In the genomic region with DNA sequence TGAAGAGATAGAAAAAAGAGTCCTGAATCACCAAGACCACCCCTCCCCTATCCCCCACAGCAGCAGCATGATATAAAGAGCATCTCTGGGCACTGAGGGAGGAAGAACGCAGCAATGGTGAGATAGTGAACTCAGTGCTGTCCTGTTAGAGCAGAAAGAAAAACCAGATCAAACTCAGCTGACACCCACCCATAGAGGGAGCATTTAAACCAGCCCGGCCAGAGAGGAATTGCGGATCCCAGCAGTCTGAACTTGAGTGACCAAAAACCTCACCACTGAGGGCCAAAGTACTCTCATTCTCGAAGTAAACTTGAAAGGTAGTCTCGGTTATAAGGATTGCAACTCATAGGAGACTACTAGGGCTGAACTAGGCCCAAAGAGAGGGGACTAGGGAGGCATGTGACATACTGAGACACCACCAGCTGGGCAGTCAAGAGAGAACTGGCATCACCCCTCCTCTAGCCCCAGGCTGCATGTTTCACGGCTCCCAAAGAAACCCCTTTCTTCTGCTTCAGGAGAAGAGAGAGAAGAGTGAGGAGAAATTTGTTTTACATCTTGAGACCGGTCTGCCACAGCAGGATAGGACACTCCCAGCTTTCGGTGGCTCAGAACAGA, we compare ENCODE assay signal across 37 cellular contexts. TPM values are rescaled to one million over a fixed set of nuclear protein-coding genes. Genes with fewer than 3 reads are reported as not detected.
DNase-seq lines count a peak whose midpoint lies in the region; ATAC-seq, FAIRE-seq and TF ChIP-seq lines count a peak whose summit lies in the region.
"Had no signal": no experiment of that assay in that cellular context is flagged by ENCODE, and none has a peak within 500 bp of the region (broad histone marks: within the 10 kb centered on the region; RNA-seq: fewer than 3 reads in every experiment).

No MANE protein-coding gene starts in this region.

- H3K4me1 ChIP-seq in left ventricle myocardium inferior = no peaks in the 10 kb centered on the region
- H3K4me1 ChIP-seq in right cardiac atrium (ENCODE audit: control insufficient read depth, insufficient read depth, low read length) = no peaks in the 10 kb centered on the region
- H3K4me1 ChIP-seq: gastroesophageal sphincter, pancreas, right atrium auricular region, uterus had no signal

- TF ChIP-seq CTCF in left ventricle myocardium inferior (IDR thresholded peaks at IDR 0.05; ENCODE audit: borderline replicate concordance) = peak; percentile 10
- no peak for TF ChIP-seq CTCF in bronchial epithelial cell (IDR thresholded peaks at IDR 0.05; ENCODE audit: insufficient read depth, low read length, severe bottlenecking)

- no peak for TF ChIP-seq POLR2A in H54 (IDR thresholded peaks at IDR 0.05; ENCODE audit: low read depth, low read length)

- H3K27ac Mint-ChIP-seq in activated naive CD8-positive, alpha-beta T cell treated with anti-CD3 and anti-CD28 coated beads, Interleukin-2, amount 50 U/mL, for 24 hours = no peak overlapping the region
- H3K27ac Mint-ChIP-seq: activated CD8-positive, alpha-beta T cell treated with anti-CD3 and anti-CD28 coated beads, Interleukin-2, amount 10 ng/mL, durations not matched to agents 7 days and 5 days; activated naive CD8-positive, alpha-beta T cell; CD4-positive, alpha-beta T cell; nephron; T-helper 1 cell treated with Interleukin-12 subunit alpha and Interleukin-12 subunit beta and Interleukin-4 antibody, amounts not matched to agents 30 μg/mL and 1 μg/mL, for 36 hours had no signal

- peak; percentile 94 for FAIRE-seq in bronchial epithelial cell (lab: Jason Lieb, UNC)
- FAIRE-seq in H54 (lab: Jason Lieb, UNC) = no peak
- FAIRE-seq: astrocyte, endometrium, GM12892, pancreas, TTC549 had no signal

- 89% methylated on average over 8 of the region's 8 CpGs for WGBS in right cardiac atrium

- no peaks in the 10 kb centered on the region for H3K36me3 ChIP-seq in left ventricle myocardium inferior
- no peaks in the 10 kb centered on the region for H3K36me3 ChIP-seq in bronchial epithelial cell (ENCODE audit: control insufficient read depth, insufficient read depth, low read length)
- H3K36me3 ChIP-seq: gastroesophageal sphincter, pancreas, right atrium auricular region, uterus had no signal

- no peak overlapping the region for H3K4me3 Mint-ChIP-seq in activated naive CD8-positive, alpha-beta T cell treated with anti-CD3 and anti-CD28 coated beads, Interleukin-2, amount 50 U/mL, for 24 hours
- H3K4me3 Mint-ChIP-seq: activated CD8-positive, alpha-beta T cell treated with anti-CD3 and anti-CD28 coated beads, Interleukin-2, amount 10 ng/mL, durations not matched to agents 7 days and 5 days; activated naive CD8-positive, alpha-beta T cell; CD4-positive, alpha-beta T cell; central memory CD8-positive, alpha-beta T cell; nephron; T-helper 1 cell treated with Interleukin-12 subunit alpha and Interleukin-12 subunit beta and Interleukin-4 antibody, amounts not matched to agents 30 μg/mL and 1 μg/mL, for 36 hours had no signal

- no peaks in the 10 kb centered on the region for H3K9me3 Mint-ChIP-seq in activated naive CD8-positive, alpha-beta T cell treated with anti-CD3 and anti-CD28 coated beads, Interleukin-2, amount 50 U/mL, for 24 hours
- H3K9me3 Mint-ChIP-seq: CD4-positive, alpha-beta T cell; central memory CD8-positive, alpha-beta T cell had no signal

- H3K27ac ChIP-seq in left ventricle myocardium inferior (replicated peaks) = no peak overlapping the region
- no peak overlapping the region for H3K27ac ChIP-seq in right cardiac atrium (ENCODE audit: low read length)
- H3K27ac ChIP-seq: gastroesophageal sphincter, GM23248, pancreas, right atrium auricular region, SK-N-MC, uterus had no signal

- no peaks in the 10 kb centered on the region for H3K27me3 ChIP-seq in left ventricle myocardium inferior (ENCODE audit: low read depth)
- no peaks in the 10 kb centered on the region for H3K27me3 ChIP-seq in right cardiac atrium (ENCODE audit: control insufficient read depth, insufficient read depth)
- H3K27me3 ChIP-seq in bronchial epithelial cell (ENCODE audit: control insufficient read depth, insufficient read depth, low read length) = no peaks in the 10 kb centered on the region
- H3K27me3 ChIP-seq: gastroesophageal sphincter, pancreas, right atrium auricular region, uterus had no signal

- no peak overlapping the region for H3K4me3 ChIP-seq in left ventricle myocardium inferior
- no peak overlapping the region for H3K4me3 ChIP-seq in right cardiac atrium (ENCODE audit: low read length)
- H3K4me3 ChIP-seq in bronchial epithelial cell (ENCODE audit: low read depth, low read length) = no peak overlapping the region
- H3K4me3 ChIP-seq: gastroesophageal sphincter, GM23248, lung, pancreas, right atrium auricular region, SK-N-MC, uterus had no signal

- intact Hi-C loops in left ventricle myocardium inferior (cut with micrococcal nuclease) = no loop called here
- intact Hi-C loops in right cardiac atrium (cut with DNase I) = no loop called here

- H3K4me1 Mint-ChIP-seq in activated naive CD8-positive, alpha-beta T cell treated with anti-CD3 and anti-CD28 coated beads, Interleukin-2, amount 50 U/mL, for 24 hours = no peaks in the 10 kb centered on the region
- H3K4me1 Mint-ChIP-seq: central memory CD8-positive, alpha-beta T cell; nephron had no signal

- no peaks in the 10 kb centered on the region for H3K36me3 Mint-ChIP-seq in activated naive CD8-positive, alpha-beta T cell treated with anti-CD3 and anti-CD28 coated beads, Interleukin-2, amount 50 U/mL, for 24 hours (ENCODE audit: low read depth)
- H3K36me3 Mint-ChIP-seq: activated naive CD8-positive, alpha-beta T cell had no signal

- ATAC-seq in right cardiac atrium (no peak), left lobe of liver (peak; percentile 94), HG02678 (IDR thresholded peaks at IDR 0.05; ENCODE audit: unreplicated experiment) (no peak)
- no peak for ATAC-seq in activated naive CD8-positive, alpha-beta T cell treated with anti-CD3 and anti-CD28 coated beads, Interleukin-2, amount 50 U/mL, for 24 hours
- ATAC-seq: activated CD8-positive, alpha-beta T cell treated with anti-CD3 and anti-CD28 coated beads, Interleukin-2, amount 10 ng/mL, durations not matched to agents 7 days and 5 days; gastroesophageal sphincter; pancreas had no signal

- no peak for DNase-seq in left ventricle myocardium inferior
- no peak for DNase-seq in right cardiac atrium
- no peak for DNase-seq in bronchial epithelial cell (ENCODE audit: low read depth)
- DNase-seq in left lobe of liver (ENCODE audit: low spot score) = no peak
- DNase-seq in DMS153 treated with DMSO at 0.1 percent for 48 hours (lab: John Stamatoyannopoulos, UW; ENCODE audit: unreplicated experiment) = no peak
- no peak for DNase-seq in activated naive CD8-positive, alpha-beta T cell treated with anti-CD3 and anti-CD28 coated beads, Interleukin-2, amount 50 U/mL, for 24 hours
- DNase-seq in H54 (ENCODE audit: insufficient read length, low spot score) = no peak
- DNase-seq: 8988T; activated CD4-positive, alpha-beta T cell treated with anti-CD3 and anti-CD28 coated beads for 1 hour; activated CD8-positive, alpha-beta T cell treated with anti-CD3 and anti-CD28 coated beads, Interleukin-2, amount 10 ng/mL, durations not matched to agents 7 days and 5 days; activated effector memory CD4-positive, alpha-beta T cell treated with Interleukin-2 at 50 U/mL for 16 hours; CD4-positive, alpha-beta T cell; dermis blood vessel endothelial cell; DMS 273 treated with DMSO at 0.1 percent for 48 hours; GM23248; hypothalamus; NCI-H1105 treated with DMSO at 0.1 percent for 48 hours; NCI-H2029; NCI-H69; pancreas; stimulated activated CD4-positive, alpha-beta T cell treated with anti-CD3 and anti-CD28 coated beads, Interleukin-12 subunit alpha, Interleukin-12 subunit beta, amount 100 ng/mL, for 4 hours; stimulated activated CD4-positive, alpha-beta T cell treated with anti-CD3 and anti-CD28 coated beads, Interleukin-4, amount 100 ng/mL, for 4 hours; stimulated activated naive CD4-positive, alpha-beta T cell; uterus had no signal

- H3K27me3 Mint-ChIP-seq in activated naive CD8-positive, alpha-beta T cell treated with anti-CD3 and anti-CD28 coated beads, Interleukin-2, amount 50 U/mL, for 24 hours = no peaks in the 10 kb centered on the region
- H3K27me3 Mint-ChIP-seq: activated naive CD8-positive, alpha-beta T cell; CD4-positive, alpha-beta T cell; central memory CD8-positive, alpha-beta T cell had no signal

- H3K9me3 ChIP-seq in left ventricle myocardium inferior (replicated peaks) = peaks cover 6% of the 10 kb centered on the region
- no peaks in the 10 kb centered on the region for H3K9me3 ChIP-seq in right cardiac atrium (ENCODE audit: control insufficient read depth, low read length)
- H3K9me3 ChIP-seq: gastroesophageal sphincter, pancreas, right atrium auricular region, uterus had no signal

RNA-seq across cellular contexts. Expression of gene TGFBR2, which starts 39.2 kb away (rescaled TPM):
- 144 TPM for total RNA-seq in left ventricle myocardium inferior
- 100 to 1,000 TPM; 196 to 255 (median 212) TPM for total RNA-seq in right cardiac atrium
- polyA plus RNA-seq in right cardiac atrium = 77.7 TPM
- total RNA-seq in bronchial epithelial cell = 16.0 and 25.5 TPM in 2 replicates
- 26.9 TPM for total RNA-seq in left lobe of liver
